Comparison of ENCODE assay signal across 8 cellular contexts in the genomic region with DNA sequence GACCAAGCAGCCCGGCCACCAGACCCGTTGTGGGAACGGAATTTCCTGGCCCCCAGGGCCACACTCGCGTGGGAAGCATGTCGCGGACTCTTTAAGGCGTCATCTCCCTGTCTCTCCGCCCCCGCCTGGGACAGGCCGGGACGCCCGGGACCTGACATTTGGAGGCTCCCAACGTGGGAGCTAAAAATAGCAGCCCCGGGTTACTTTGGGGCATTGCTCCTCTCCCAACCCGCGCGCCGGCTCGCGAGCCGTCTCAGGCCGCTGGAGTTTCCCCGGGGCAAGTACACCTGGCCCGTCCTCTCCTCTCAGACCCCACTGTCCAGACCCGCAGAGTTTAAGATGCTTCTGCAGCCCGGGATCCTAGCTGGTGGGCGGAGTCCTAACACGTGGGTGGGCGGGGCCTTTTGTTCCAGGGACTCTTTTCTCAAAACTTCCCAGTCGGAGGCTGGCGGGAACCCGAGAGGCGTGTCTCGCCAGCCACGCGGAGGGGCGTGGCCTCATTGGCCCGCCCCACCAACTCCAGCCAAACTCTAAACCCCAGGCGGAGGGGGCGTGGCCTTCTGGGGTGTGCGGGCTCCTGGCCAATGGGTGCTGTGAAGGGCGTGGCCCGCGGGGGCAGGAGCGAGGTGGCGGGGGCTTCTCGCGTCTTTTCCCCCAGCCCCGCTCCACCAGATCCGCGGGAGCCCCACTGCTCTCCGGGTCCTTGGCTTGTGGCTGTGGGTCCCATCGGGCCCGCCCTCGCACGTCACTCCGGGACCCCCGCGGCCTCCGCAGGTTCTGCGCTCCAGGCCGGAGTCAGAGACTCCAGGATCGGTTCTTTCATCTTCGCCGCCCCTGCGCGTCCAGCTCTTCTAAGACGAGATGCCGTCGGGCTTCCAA. TPM values are rescaled to one million over a fixed set of nuclear protein-coding genes. Genes with fewer than 3 reads are reported as not detected.
A peak's percentile ranks its signal among the peaks of the same experiment; 100 is the strongest.
DNase-seq lines count a peak whose midpoint lies in the region; ATAC-seq and TF ChIP-seq lines count a peak whose summit lies in the region.

A gene (plus strand): TSS at position 645 of the 879 bp plus-strand sequence. CDS start 217 bp downstream, at position 862.

- ATAC-seq in HG02938 (IDR thresholded peaks at IDR 0.05; ENCODE audit: unreplicated experiment): peak; percentile 43
- ATAC-seq in GM19467 (IDR thresholded peaks at IDR 0.05; ENCODE audit: unreplicated experiment): no peak

- H3K4me3 ChIP-seq in colonic mucosa: peak within 1 kb of the TSS; percentile 39

- H3K27me3 ChIP-seq in colonic mucosa (peaks cover 8% of the 10 kb centered on the region), layer of hippocampus (ENCODE audit: control insufficient read depth, insufficient read depth, low read length) (peaks cover 7% of the 10 kb centered on the region)

- no peaks in the 10 kb centered on the region for H3K36me3 ChIP-seq in colonic mucosa

- H3K27ac ChIP-seq in colonic mucosa (peak within 1 kb of the TSS; percentile 76), layer of hippocampus (ENCODE audit: low read depth, low read length) (peak within 1 kb of the TSS; percentile 86)

- H3K9ac ChIP-seq in colonic mucosa (ENCODE audit: low read depth in 2 of 2, low read length in 2 of 2): peak within 1 kb of the TSS; percentile 73 to 89

- peaks cover 14% of the 10 kb centered on the region for H3K4me1 ChIP-seq in colonic mucosa

- DNase-seq in GF-D8 (lab: John Stamatoyannopoulos, UW) (peak; percentile 57), NCI-H446 treated with DMSO at 0.1 percent for 48 hours (lab: John Stamatoyannopoulos, UW) (peak; percentile 83), colonic mucosa (peak; percentile 98)
- DNase-seq in activated CD4-positive, alpha-beta T cell treated with anti-CD3 and anti-CD28 coated beads, Interleukin-2, amount 50 U/mL, for 1 hour: peak; percentile 80
- peak; percentile 84 to 91 for DNase-seq in stimulated activated CD4-positive, alpha-beta T cell treated with anti-CD3 and anti-CD28 coated beads, Interleukin-15, amount 100 ng/mL, for 48 hours (ENCODE audit: low read depth in 2 of 2)

- TF ChIP-seq CTCF in colonic mucosa (IDR thresholded peaks at IDR 0.05): no peak

- H3K9me3 ChIP-seq in colonic mucosa: no peaks in the 10 kb centered on the region

- intact Hi-C loops in colonic mucosa (cut with DNase I): no loop called here

RNA-seq across cellular contexts. Expression of the gene that starts here (rescaled TPM):
- total RNA-seq in colonic mucosa: 1 to 10 TPM; 1.9 to 5.7 TPM
